In genomic region chr4:102713096-102713495, GRCh38 we compare ENCODE assay signal across 1 cellular context.
TF ChIP-seq lines count a peak whose summit lies in the region.

No MANE protein-coding gene starts in this region.

TF ChIP-seq in GM23338, 12 proteins besides CTCF, POLR2A, EP300 and RAD21 (continued from another document):
- no peak for TF ChIP-seq REST (IDR thresholded peaks at IDR 0.05; ENCODE audit: unreplicated experiment)
- no peak for TF ChIP-seq JUNB (IDR thresholded peaks at IDR 0.05; ENCODE audit: unreplicated experiment)
- TF ChIP-seq ZNF462 (CRISPR knock-in tag; IDR thresholded peaks at IDR 0.05), result no peak
- no peak for TF ChIP-seq EZH2 (IDR thresholded peaks at IDR 0.05; ENCODE audit: low read depth, unreplicated experiment)
- no peak for TF ChIP-seq NANOG (IDR thresholded peaks at IDR 0.05; ENCODE audit: borderline replicate concordance)
- no peak for TF ChIP-seq ETS1 (IDR thresholded peaks at IDR 0.05)
TF ChIP-seq in GM23338: peak in this region for 0.
